30 cellular contexts compared by ENCODE assay signal in the genomic region with DNA sequence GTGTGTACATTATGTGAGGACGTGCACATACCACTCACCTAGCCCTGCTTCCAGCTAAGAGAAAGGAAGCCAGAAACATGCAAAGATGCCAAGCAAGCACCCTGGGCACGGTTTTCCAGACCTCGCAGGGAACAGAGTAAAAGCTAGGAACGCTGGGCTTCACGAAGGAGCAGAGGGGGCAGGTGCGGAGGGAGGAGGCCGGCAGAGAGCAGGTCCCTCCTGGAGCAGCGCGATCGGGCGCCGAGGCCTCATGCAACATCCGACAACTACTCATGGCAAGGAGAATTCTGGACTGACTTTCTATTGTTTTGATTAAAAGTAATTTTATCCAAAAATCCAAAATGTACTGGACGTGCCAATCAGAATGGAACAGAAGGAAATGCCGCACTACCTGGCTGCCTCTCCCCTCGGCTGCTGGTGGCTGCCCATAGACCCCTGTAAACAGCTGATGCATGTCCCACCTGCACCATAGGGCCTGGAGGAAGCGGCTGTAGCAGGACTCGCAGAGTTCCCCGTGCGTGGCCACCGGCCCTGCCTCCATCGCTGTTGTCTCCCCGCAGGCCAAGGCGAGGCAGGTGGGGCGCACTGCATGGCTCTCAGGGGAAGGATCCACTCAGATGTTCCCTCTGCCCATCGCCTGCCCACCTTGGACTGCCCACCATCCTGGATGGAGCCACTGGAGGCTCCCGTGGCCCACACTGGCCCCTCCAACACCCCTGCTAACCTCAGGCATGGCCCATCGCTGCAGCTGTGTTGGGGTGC.
DNase-seq lines count a peak whose midpoint lies in the region; ATAC-seq, FAIRE-seq and TF ChIP-seq lines count a peak whose summit lies in the region.
"Had no signal": no experiment of that assay in that cellular context is flagged by ENCODE, and none has a peak within 500 bp of the region (broad histone marks: within the 10 kb centered on the region; RNA-seq: fewer than 3 reads in every experiment).

No MANE protein-coding gene starts in this region.

- H2BK15ac ChIP-seq in H1 (ENCODE audit: low read length), result peak overlapping the region; percentile 46; the same call in 1 of the 2 replicates

- no peak overlapping the region for H3K27ac ChIP-seq in H1 (ENCODE audit: low read depth, low read length)
- H3K27ac ChIP-seq in osteoblast (ENCODE audit: low read depth, low read length), result no peak overlapping the region
- H3K27ac ChIP-seq: 22Rv1, body of pancreas, HL-60, ovary had no signal

- H2BK12ac ChIP-seq in H1 (ENCODE audit: low read depth, low read length), result peak overlapping the region; percentile 60; the same call in 1 of the 2 replicates

- in situ Hi-C loops in GM13976 (cut with MboI; ENCODE audit: low sequenced_read_pairs, unreplicated experiment), result no loop called here

- H3K56ac ChIP-seq in H1 (replicated peaks; ENCODE audit: insufficient read length, low read depth, low read length), result no peak overlapping the region

- no peaks in the 10 kb centered on the region for H4K20me1 ChIP-seq in H1 (replicated peaks in 1 of 2; ENCODE audit: control insufficient read depth in 1 of 2, insufficient read depth in 2 of 2, low read length in 2 of 2)
- no peaks in the 10 kb centered on the region for H4K20me1 ChIP-seq in osteoblast (ENCODE audit: insufficient read depth, low read length)

- H2BK20ac ChIP-seq in H1 (ENCODE audit: low read length), result 0 out of 2 replicates have a peak overlapping the region, but pooled peaks have one; percentile 48

- no peak for TF ChIP-seq EP300 in H1 (IDR thresholded peaks at IDR 0.05; ENCODE audit: borderline replicate concordance in 1 of 2, low read depth in 2 of 2, low read length in 2 of 2)

- no peak for FAIRE-seq in H1 (lab: Jason Lieb, UNC)
- FAIRE-seq: endothelial cell of umbilical vein had no signal

- no peak for DNase-seq in activated CD4-positive, alpha-beta T cell treated with anti-CD3 and anti-CD28 coated beads, Interleukin-2, amount 10 ng/mL, durations not matched to agents 7 days and 5 days
- no peak for DNase-seq in activated CD4-positive, alpha-beta T cell treated with anti-CD3 and anti-CD28 coated beads, Interleukin-2, amount 50 U/mL, for 48 hours
- DNase-seq in GM13976 (ENCODE audit: low spot score) (peak; percentile 24), H1 (ENCODE audit: low read depth in 1 of 2, low spot score in 2 of 2) (no peak), osteoblast (ENCODE audit: insufficient read length, low spot score, missing footprints) (peak; percentile 76), HuH-7 (ENCODE audit: low spot score) (no peak)
- DNase-seq: activated gamma-delta T cell treated with Interleukin-2 at 50 U/mL for 16 hours; activated T-cell treated with anti-CD3 and anti-CD28 coated beads, Interleukin-2, amount 50 U/mL, for 24 hours; body of pancreas; cerebellar nuclear complex; gastrocnemius medialis; HCEC 1CT; Karpas-422; kidney glomerular epithelial cell; midbrain; NCI-H1417; NCI-H2081; NCI-H226; NCI-H69; ovary; Right ventricle myocardium superior; stimulated activated naive CD4-positive, alpha-beta T cell had no signal

- ATAC-seq in GM18505 (IDR thresholded peaks at IDR 0.05; ENCODE audit: unreplicated experiment), result no peak
- no peak for ATAC-seq in GM21737 (IDR thresholded peaks at IDR 0.05; ENCODE audit: unreplicated experiment)
- ATAC-seq: body of pancreas, gastrocnemius medialis, Panc1 had no signal

- peaks cover 2% of the 10 kb centered on the region for H3K36me3 Mint-ChIP-seq in activated CD4-positive, alpha-beta T cell treated with anti-CD3 and anti-CD28 coated beads, Interleukin-2, amount 10 ng/mL, durations not matched to agents 7 days and 5 days (ENCODE audit: low read depth)
- H3K36me3 Mint-ChIP-seq: type B pancreatic cell had no signal

- TF ChIP-seq POLR2A in H1 (IDR thresholded peaks at IDR 0.05; ENCODE audit: control extremely low read depth in 1 of 2, low read depth in 2 of 2, low read length in 2 of 2) (no peak), GM18505 (IDR thresholded peaks at IDR 0.05; ENCODE audit: borderline replicate concordance, extremely low read depth, insufficient read depth, insufficient read length) (no peak)

- peak overlapping the region; percentile 66 for H4K91ac ChIP-seq in H1 (replicated peaks; ENCODE audit: insufficient read length, low read length)

- H3K36me3 ChIP-seq in H1 (ENCODE audit: control insufficient read depth in 2 of 4, insufficient read depth in 4 of 4, low read length in 3 of 4) (no peaks in the 10 kb centered on the region), osteoblast (ENCODE audit: insufficient read depth, low read length) (no peaks in the 10 kb centered on the region)
- H3K36me3 ChIP-seq: gastrocnemius medialis, ovary had no signal

- H3K18ac ChIP-seq in H1 (ENCODE audit: extremely low read depth, low read length), result no peak overlapping the region

- peaks cover 21% of the 10 kb centered on the region for H3K27me3 Mint-ChIP-seq in activated CD4-positive, alpha-beta T cell treated with anti-CD3 and anti-CD28 coated beads, Interleukin-2, amount 10 ng/mL, durations not matched to agents 7 days and 5 days

- H4K8ac ChIP-seq in H1 (ENCODE audit: extremely low read depth, insufficient read depth, low read length), result no peak overlapping the region

- H3K27me3 ChIP-seq in H1 (replicated peaks in 1 of 4; ENCODE audit: control insufficient read depth in 3 of 4, extremely low read depth in 1 of 4, insufficient read depth in 3 of 4, low read length in 3 of 4) (peaks cover 0 to 11% (median 5%) of the 10 kb centered on the region in 4 experiments; a peak in 4 of 7 replicates), osteoblast (ENCODE audit: insufficient read depth, low read length) (peaks cover 33% of the 10 kb centered on the region)
- H3K27me3 ChIP-seq: body of pancreas, ovary had no signal

- 90% methylated on average over 27 of the region's 28 CpGs; no CpG with 5 or more reads in 1 of the 2 experiments for WGBS in H1 (ENCODE audit: extremely low coverage in 1 of 2, insufficient coverage in 1 of 2, insufficient read length in 1 of 2, insufficient replicate concordance in 2 of 2, low coverage in 1 of 2, low lambda C conversion rate in 2 of 2, missing lambda C conversion rate in 1 of 2), 2 experiments

- no peak overlapping the region for H3K4me3 ChIP-seq in H1 (ENCODE audit: extremely low read depth in 1 of 4, insufficient read depth in 2 of 4, low read depth in 3 of 4, low read length in 4 of 4)
- no peak overlapping the region for H3K4me3 ChIP-seq in osteoblast (ENCODE audit: insufficient read depth, low read length)
- H3K4me3 ChIP-seq: body of pancreas, gastrocnemius medialis, ovary had no signal

- H2BK120ac ChIP-seq in H1 (replicated peaks; ENCODE audit: low read depth, low read length), result no peak overlapping the region

- H3K9me3 ChIP-seq in H1 (ENCODE audit: insufficient read depth in 2 of 2, low read depth in 1 of 2, low read length in 1 of 2), result peaks cover 0 to 4% of the 10 kb centered on the region in 2 experiments; a peak in 3 of 4 replicates
- no peaks in the 10 kb centered on the region for H3K9me3 ChIP-seq in osteoblast (ENCODE audit: low read depth, low read length)
- H3K9me3 ChIP-seq: body of pancreas, gastrocnemius medialis, ovary had no signal

- H3K4me2 ChIP-seq in H1 (ENCODE audit: insufficient read depth in 1 of 2, low read depth in 2 of 2, low read length in 2 of 2) (no peak overlapping the region), osteoblast (ENCODE audit: insufficient read depth, low read length) (no peak overlapping the region)

- POLR2A ChIA-PET in activated CD4-positive, alpha-beta T cell treated with anti-CD3 and anti-CD28 coated beads, Interleukin-2, amount 10 ng/mL, durations not matched to agents 7 days and 5 days (lab: Charles Lee), result interaction anchor here (0.6 kb wide), 1 partner anchor 563 kb away, joined by 4 read pairs; no protein-coding TSS in a partner anchor
- POLR2A ChIA-PET in H1 (lab: Charles Lee; ENCODE audit: partially characterized antibody), result interaction anchor here (1.1 to 1.8 kb wide), 4 partner anchors 9 to 35 kb away, joined by 3 to 6 read pairs (median 3); no protein-coding TSS in a partner anchor

- H3K14ac ChIP-seq in H1 (ENCODE audit: insufficient read length), result no peak overlapping the region

- no peak overlapping the region for H3K4me3 Mint-ChIP-seq in activated CD4-positive, alpha-beta T cell treated with anti-CD3 and anti-CD28 coated beads, Interleukin-2, amount 10 ng/mL, durations not matched to agents 7 days and 5 days
- H3K4me3 Mint-ChIP-seq: activated T-cell treated with anti-CD3 and anti-CD28 coated beads, Interleukin-2, amount 50 U/mL, for 24 hours; nephron; type B pancreatic cell had no signal

- no peak overlapping the region for H4K5ac ChIP-seq in H1 (ENCODE audit: insufficient read length, low read depth, low read length)

- no peak overlapping the region for H2AFZ ChIP-seq in H1 (ENCODE audit: low read length)
- no peak overlapping the region for H2AFZ ChIP-seq in osteoblast (ENCODE audit: low read length)

- H3K79me1 ChIP-seq in H1 (ENCODE audit: low read depth, low read length), result no peaks in the 10 kb centered on the region

- H3K79me2 ChIP-seq in H1 (ENCODE audit: control insufficient read depth in 1 of 2, insufficient read depth in 2 of 2, low read length in 2 of 2), result no peaks in the 10 kb centered on the region
- no peaks in the 10 kb centered on the region for H3K79me2 ChIP-seq in osteoblast (ENCODE audit: insufficient read depth, low read length)

- H3K4ac ChIP-seq in H1 (replicated peaks; ENCODE audit: insufficient read length, low read depth, low read length), result no peak overlapping the region

- 0 out of 2 replicates have a peak overlapping the region, but pooled peaks have one; percentile 41 for H2AK5ac ChIP-seq in H1 (ENCODE audit: low read depth, low read length)

- H3K23ac ChIP-seq in H1 (ENCODE audit: insufficient read length), result no peak overlapping the region

- H3K27ac Mint-ChIP-seq in activated CD4-positive, alpha-beta T cell treated with anti-CD3 and anti-CD28 coated beads, Interleukin-2, amount 10 ng/mL, durations not matched to agents 7 days and 5 days, result peak overlapping the region; percentile 92
- H3K27ac Mint-ChIP-seq: nephron, type B pancreatic cell had no signal

- no peak for TF ChIP-seq RAD21 in H1 (IDR thresholded peaks at IDR 0.05 in 1 of 2, conservative IDR thresholded peaks at IDR 0.05 in 1 of 2; ENCODE audit: low read depth in 2 of 2, low read length in 2 of 2)

- H2BK5ac ChIP-seq in H1 (ENCODE audit: low read depth, low read length), result peak overlapping the region; percentile 52; the same call in 1 of the 2 replicates

- peaks cover 42% of the 10 kb centered on the region for H3K4me1 Mint-ChIP-seq in activated CD4-positive, alpha-beta T cell treated with anti-CD3 and anti-CD28 coated beads, Interleukin-2, amount 10 ng/mL, durations not matched to agents 7 days and 5 days

- H3K4me1 ChIP-seq in H1 (replicated peaks in 1 of 4; ENCODE audit: control insufficient read depth in 3 of 4, insufficient read depth in 4 of 4, low read length in 3 of 4) (peaks cover 6 to 21% (median 15%) of the 10 kb centered on the region in 4 experiments), osteoblast (ENCODE audit: insufficient read depth, low read length) (no peaks in the 10 kb centered on the region)

- peaks cover 14% of the 10 kb centered on the region for H3K23me2 ChIP-seq in H1 (ENCODE audit: low read depth, low read length)

- H3K9ac ChIP-seq in H1 (replicated peaks in 1 of 4; ENCODE audit: extremely low read depth in 1 of 4, low read depth in 3 of 4, low read length in 3 of 4), result no peak overlapping the region; a peak in 1 of 7 replicates

- H3K9me3 Mint-ChIP-seq in activated CD4-positive, alpha-beta T cell treated with anti-CD3 and anti-CD28 coated beads, Interleukin-2, amount 10 ng/mL, durations not matched to agents 7 days and 5 days, result peaks cover 4% of the 10 kb centered on the region
- H3K9me3 Mint-ChIP-seq: activated T-cell treated with anti-CD3 and anti-CD28 coated beads, Interleukin-2, amount 50 U/mL, for 24 hours; type B pancreatic cell had no signal

- TF ChIP-seq CTCF in GM13976 (IDR thresholded peaks at IDR 0.05; ENCODE audit: borderline replicate concordance, control extremely low read depth, extremely low read depth, insufficient read depth, missing control alignments) (no peak), H1 (IDR thresholded peaks at IDR 0.05; ENCODE audit: control extremely low read depth in 1 of 3, insufficient read depth in 1 of 3, low read depth in 1 of 3, low read length in 3 of 3) (no peak), osteoblast (IDR thresholded peaks at IDR 0.05; ENCODE audit: extremely low read depth, low read depth, low read length) (no peak)

- CTCF ChIA-PET in activated CD4-positive, alpha-beta T cell treated with anti-CD3 and anti-CD28 coated beads, Interleukin-2, amount 10 ng/mL, durations not matched to agents 7 days and 5 days (lab: Charles Lee), result no interaction called here
- CTCF ChIA-PET in H1 (lab: Charles Lee; ENCODE audit: partially characterized antibody), result interaction anchor here (1.8 kb wide), 1 partner anchor 11 kb away, joined by 6 read pairs; no protein-coding TSS in a partner anchor

Comparison
In these comparisons a context has a peak if more than half of its experiments do, and no peak if none do; other contexts are left out.
1. DNase-seq: peak in GM13976 (single experiment) and osteoblast (single experiment); none in activated CD4-positive, alpha-beta T cell treated with anti-CD3 and anti-CD28 coated beads, Interleukin-2, amount 10 ng/mL, durations not matched to agents 7 days and 5 days (single experiment), activated CD4-positive, alpha-beta T cell treated with anti-CD3 and anti-CD28 coated beads, Interleukin-2, amount 50 U/mL, for 48 hours (0 of 2), H1 (0 of 2) and HuH-7 (single experiment).